In the genomic region with DNA sequence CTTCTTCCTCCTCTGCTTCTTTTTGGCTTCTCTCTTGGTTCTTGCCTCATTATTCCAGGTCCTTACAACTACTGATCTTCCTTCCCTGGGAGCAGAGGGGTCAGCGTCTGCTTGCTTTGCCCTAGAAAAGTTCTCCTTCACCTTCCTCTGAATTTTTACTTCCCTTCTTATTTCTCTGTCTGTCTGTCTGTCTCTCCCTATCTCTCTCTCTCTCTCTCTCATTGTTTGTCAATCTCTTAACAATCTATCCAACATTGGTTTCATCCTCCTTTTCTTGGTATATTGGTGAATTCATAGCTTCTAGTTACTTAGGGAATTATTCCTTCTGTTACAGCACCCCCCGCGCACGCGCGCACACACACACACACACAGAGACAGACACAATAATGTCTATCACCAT, we compare ENCODE assay signal across 1 cellular context.
TF ChIP-seq lines count a peak whose summit lies in the region.

No MANE protein-coding gene starts in this region.

TF ChIP-seq in GM23338, 12 proteins besides CTCF, POLR2A, EP300 and RAD21 (continued from another document):
- TF ChIP-seq, protein P1, sequence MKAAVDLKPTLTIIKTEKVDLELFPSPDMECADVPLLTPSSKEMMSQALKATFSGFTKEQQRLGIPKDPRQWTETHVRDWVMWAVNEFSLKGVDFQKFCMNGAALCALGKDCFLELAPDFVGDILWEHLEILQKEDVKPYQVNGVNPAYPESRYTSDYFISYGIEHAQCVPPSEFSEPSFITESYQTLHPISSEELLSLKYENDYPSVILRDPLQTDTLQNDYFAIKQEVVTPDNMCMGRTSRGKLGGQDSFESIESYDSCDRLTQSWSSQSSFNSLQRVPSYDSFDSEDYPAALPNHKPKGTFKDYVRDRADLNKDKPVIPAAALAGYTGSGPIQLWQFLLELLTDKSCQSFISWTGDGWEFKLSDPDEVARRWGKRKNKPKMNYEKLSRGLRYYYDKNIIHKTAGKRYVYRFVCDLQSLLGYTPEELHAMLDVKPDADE (IDR thresholded peaks at IDR 0.05) = no peak
- TF ChIP-seq STAT1 (IDR thresholded peaks at IDR 0.05; ENCODE audit: unreplicated experiment) (no peak), CREB1 (CRISPR knock-in tag; IDR thresholded peaks at IDR 0.05; ENCODE audit: low read depth) (no peak), POLR2AphosphoS5 (IDR thresholded peaks at IDR 0.05; ENCODE audit: low read depth) (no peak)
- TF ChIP-seq, protein P2, sequence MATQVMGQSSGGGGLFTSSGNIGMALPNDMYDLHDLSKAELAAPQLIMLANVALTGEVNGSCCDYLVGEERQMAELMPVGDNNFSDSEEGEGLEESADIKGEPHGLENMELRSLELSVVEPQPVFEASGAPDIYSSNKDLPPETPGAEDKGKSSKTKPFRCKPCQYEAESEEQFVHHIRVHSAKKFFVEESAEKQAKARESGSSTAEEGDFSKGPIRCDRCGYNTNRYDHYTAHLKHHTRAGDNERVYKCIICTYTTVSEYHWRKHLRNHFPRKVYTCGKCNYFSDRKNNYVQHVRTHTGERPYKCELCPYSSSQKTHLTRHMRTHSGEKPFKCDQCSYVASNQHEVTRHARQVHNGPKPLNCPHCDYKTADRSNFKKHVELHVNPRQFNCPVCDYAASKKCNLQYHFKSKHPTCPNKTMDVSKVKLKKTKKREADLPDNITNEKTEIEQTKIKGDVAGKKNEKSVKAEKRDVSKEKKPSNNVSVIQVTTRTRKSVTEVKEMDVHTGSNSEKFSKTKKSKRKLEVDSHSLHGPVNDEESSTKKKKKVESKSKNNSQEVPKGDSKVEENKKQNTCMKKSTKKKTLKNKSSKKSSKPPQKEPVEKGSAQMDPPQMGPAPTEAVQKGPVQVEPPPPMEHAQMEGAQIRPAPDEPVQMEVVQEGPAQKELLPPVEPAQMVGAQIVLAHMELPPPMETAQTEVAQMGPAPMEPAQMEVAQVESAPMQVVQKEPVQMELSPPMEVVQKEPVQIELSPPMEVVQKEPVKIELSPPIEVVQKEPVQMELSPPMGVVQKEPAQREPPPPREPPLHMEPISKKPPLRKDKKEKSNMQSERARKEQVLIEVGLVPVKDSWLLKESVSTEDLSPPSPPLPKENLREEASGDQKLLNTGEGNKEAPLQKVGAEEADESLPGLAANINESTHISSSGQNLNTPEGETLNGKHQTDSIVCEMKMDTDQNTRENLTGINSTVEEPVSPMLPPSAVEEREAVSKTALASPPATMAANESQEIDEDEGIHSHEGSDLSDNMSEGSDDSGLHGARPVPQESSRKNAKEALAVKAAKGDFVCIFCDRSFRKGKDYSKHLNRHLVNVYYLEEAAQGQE (IDR thresholded peaks at IDR 0.05; ENCODE audit: unreplicated experiment) = no peak
